19 cellular contexts compared by ENCODE assay signal in genomic region chr10:26199841-26200240, GRCh38. TPM values are rescaled to one million over a fixed set of nuclear protein-coding genes. Genes with fewer than 3 reads are reported as not detected.
A peak's percentile ranks its signal among the peaks of the same experiment; 100 is the strongest.
DNase-seq lines count a peak whose midpoint lies in the region; ATAC-seq and TF ChIP-seq lines count a peak whose summit lies in the region.
"Had no signal": no experiment of that assay in that cellular context is flagged by ENCODE, and none has a peak within 500 bp of the region (broad histone marks: within the 10 kb centered on the region; RNA-seq: fewer than 3 reads in every experiment).

No MANE protein-coding gene starts in this region.

- no peak overlapping the region for H3K27ac ChIP-seq in A673 (ENCODE audit: low read depth, low read length, poor library complexity, severe bottlenecking)
- H3K27ac ChIP-seq: C4-2B, PC-9 had no signal

- no peak overlapping the region for H3K4me3 Mint-ChIP-seq in stimulated activated memory B cell treated with anti-CD40 and anti-IgM and Interleukin-4, amounts not matched to agents 10 μg/mL and 1 μg/mL and 100 μg/mL, for 72 hours
- H3K4me3 Mint-ChIP-seq: T-cell had no signal

- POLR2A ChIA-PET in A673 (lab: Charles Lee; ENCODE audit: low non-redundant PET), result no interaction called here

- H3K9me3 ChIP-seq in A673 (ENCODE audit: low read depth, low read length, poor library complexity, severe bottlenecking), result no peaks in the 10 kb centered on the region
- H3K9me3 ChIP-seq: HAP-1 had no signal

- H3K27ac Mint-ChIP-seq in stimulated activated memory B cell treated with anti-CD40 and anti-IgM and Interleukin-4, amounts not matched to agents 10 μg/mL and 1 μg/mL and 100 μg/mL, for 72 hours, result no peak overlapping the region
- H3K27ac Mint-ChIP-seq: T-cell had no signal

- BruUV-seq in A673 (replicated peaks; lab: Mats Ljungman, UMichigan), result no TSS peak

- no peaks in the 10 kb centered on the region for H3K4me1 ChIP-seq in A673 (ENCODE audit: insufficient read depth, low read length, poor library complexity, severe bottlenecking)
- H3K4me1 ChIP-seq: HAP-1 had no signal

- ATAC-seq in SK-N-SH treated with all-trans-retinoic acid at 6 μM for 48 hours, result no peak
- no peak for ATAC-seq in stimulated activated memory B cell treated with anti-CD40 and anti-IgM and Interleukin-4, amounts not matched to agents 10 μg/mL and 1 μg/mL and 100 μg/mL, for 72 hours
- no peak for ATAC-seq in GM21786 (IDR thresholded peaks at IDR 0.05; ENCODE audit: unreplicated experiment)
- ATAC-seq: T-cell had no signal

- H3K4me1 Mint-ChIP-seq in stimulated activated memory B cell treated with anti-CD40 and anti-IgM and Interleukin-4, amounts not matched to agents 10 μg/mL and 1 μg/mL and 100 μg/mL, for 72 hours, result no peaks in the 10 kb centered on the region

- H3K9me3 Mint-ChIP-seq in stimulated activated memory B cell treated with anti-CD40 and anti-IgM and Interleukin-4, amounts not matched to agents 10 μg/mL and 1 μg/mL and 100 μg/mL, for 72 hours, result peaks cover 3% of the 10 kb centered on the region

- no peaks in the 10 kb centered on the region for H3K36me3 ChIP-seq in A673 (ENCODE audit: insufficient read depth, low read length, poor library complexity, severe bottlenecking)
- H3K36me3 ChIP-seq: HAP-1 had no signal

- no peaks in the 10 kb centered on the region for H3K27me3 ChIP-seq in A673 (replicated peaks; ENCODE audit: insufficient read depth, low read depth, low read length, poor library complexity)

- TF ChIP-seq CTCF in A673 (conservative IDR thresholded peaks at IDR 0.05; ENCODE audit: low read depth, low read length), result no peak

- H3K36me3 Mint-ChIP-seq in stimulated activated memory B cell treated with anti-CD40 and anti-IgM and Interleukin-4, amounts not matched to agents 10 μg/mL and 1 μg/mL and 100 μg/mL, for 72 hours, result no peaks in the 10 kb centered on the region
- H3K36me3 Mint-ChIP-seq: T-cell had no signal

- no peaks in the 10 kb centered on the region for H3K27me3 Mint-ChIP-seq in stimulated activated memory B cell treated with anti-CD40 and anti-IgM and Interleukin-4, amounts not matched to agents 10 μg/mL and 1 μg/mL and 100 μg/mL, for 72 hours

- CTCF ChIA-PET in A673 (lab: Charles Lee), result no interaction called here

- intact Hi-C loops in A673 (cut with micrococcal nuclease; ENCODE audit: unreplicated experiment), result no loop called here

- DNase-seq in A673 (ENCODE audit: low spot score) (peak; percentile 69), ELF-1 (ENCODE audit: low read depth, low spot score) (peak; percentile 54), NCI-H69 (lab: John Stamatoyannopoulos, UW) (peak; percentile 65), islet precursor cell (peak; percentile 80), NCI-H1092 treated with DMSO at 0.1 percent for 48 hours (lab: John Stamatoyannopoulos, UW) (no peak)
- DNase-seq: COR-L47, IMR-90, NCI-H1105 treated with DMSO at 0.1 percent for 48 hours, NCI-H187 treated with DMSO at 0.1 percent for 48 hours, NCI-H524, PC-9, T-cell had no signal

- no peak overlapping the region for H3K4me3 ChIP-seq in A673 (ENCODE audit: low read depth, low read length, poor library complexity, severe bottlenecking)
- H3K4me3 ChIP-seq: HAP-1, PC-9 had no signal

TF ChIP-seq in SK-N-SH treated with all-trans-retinoic acid at 6 μM for 48 hours, 23 proteins besides CTCF, POLR2A, EP300 and RAD21 (continues in another document):
- TF ChIP-seq ZNF8 (CRISPR knock-in tag; IDR thresholded peaks at IDR 0.05), result no peak
- TF ChIP-seq TOX (CRISPR knock-in tag; IDR thresholded peaks at IDR 0.05; ENCODE audit: borderline replicate concordance), result no peak
- no peak for TF ChIP-seq ZC3H10 (CRISPR knock-in tag; IDR thresholded peaks at IDR 0.05)
- TF ChIP-seq POU6F1 (CRISPR knock-in tag; IDR thresholded peaks at IDR 0.05; ENCODE audit: borderline replicate concordance, low read depth), result no peak
- no peak for TF ChIP-seq ZFP30 (CRISPR knock-in tag; IDR thresholded peaks at IDR 0.05)
- no peak for TF ChIP-seq CSRNP3 (CRISPR knock-in tag; IDR thresholded peaks at IDR 0.05)
- TF ChIP-seq TCF4 (CRISPR knock-in tag; IDR thresholded peaks at IDR 0.05; ENCODE audit: borderline replicate concordance), result no peak
- no peak for TF ChIP-seq CSDC2 (CRISPR knock-in tag; IDR thresholded peaks at IDR 0.05)
- no peak for TF ChIP-seq PATZ1 (CRISPR knock-in tag; IDR thresholded peaks at IDR 0.05; ENCODE audit: borderline replicate concordance)
- no peak for TF ChIP-seq ZFP3 (CRISPR knock-in tag; IDR thresholded peaks at IDR 0.05)
- TF ChIP-seq ZNF565 (CRISPR knock-in tag; conservative IDR thresholded peaks at IDR 0.05; ENCODE audit: low read depth), result no peak
- TF ChIP-seq ISL1 (CRISPR knock-in tag; IDR thresholded peaks at IDR 0.05), result no peak
- TF ChIP-seq TSHZ2 (CRISPR knock-in tag; IDR thresholded peaks at IDR 0.05), result no peak
- TF ChIP-seq PPARA (CRISPR knock-in tag; IDR thresholded peaks at IDR 0.05; ENCODE audit: borderline replicate concordance), result no peak

RNA-seq across cellular contexts. Expression of gene GAD2, which starts 16.7 kb away (rescaled TPM):
- total RNA-seq in A673 (2021), result 0.17 and 0.28 TPM in 2 replicates
- total RNA-seq: G401, IMR-90, LHCN-M2, PC-9, T-cell had no signal
